ENCODE assay signal across 9 cellular contexts in genomic region chr5:73419414-73420390, GRCh38. TPM values are rescaled to one million over a fixed set of nuclear protein-coding genes. Genes with fewer than 3 reads are reported as not detected.
DNase-seq lines count a peak whose midpoint lies in the region; ATAC-seq and TF ChIP-seq lines count a peak whose summit lies in the region.
"Had no signal": no experiment of that assay in that cellular context is flagged by ENCODE, and none has a peak within 500 bp of the region (broad histone marks: within the 10 kb centered on the region; RNA-seq: fewer than 3 reads in every experiment).

No MANE protein-coding gene starts in this region.

- H3K4me3 Mint-ChIP-seq in Calu3 (ENCODE audit: low read depth, unreplicated experiment): peak overlapping the region; percentile 74
- no peak overlapping the region for H3K4me3 Mint-ChIP-seq in natural killer cell treated with Interleukin-12 subunit alpha and Interleukin-12 subunit beta and Interleukin-15 and Interleukin-18, amount 100 ng/mL, for 72 hours
- H3K4me3 Mint-ChIP-seq: natural killer cell had no signal

- H3K4me1 ChIP-seq in RWPE2 (ENCODE audit: insufficient read depth, poor library complexity, severe bottlenecking) (no peaks in the 10 kb centered on the region), trophoblast cell (ENCODE audit: control insufficient read depth in 1 of 2, insufficient read depth in 2 of 2, low read length in 2 of 2) (peaks cover 4 to 8% of the 10 kb centered on the region in 2 experiments)

- ATAC-seq in RWPE2 (ENCODE audit: low read depth): peak; percentile 21; the same call in 1 of the 3 replicates
- no peak for ATAC-seq in natural killer cell treated with Interleukin-12 subunit alpha and Interleukin-12 subunit beta and Interleukin-15 and Interleukin-18, amount 100 ng/mL, for 72 hours
- ATAC-seq: natural killer cell had no signal

- H3K9me3 Mint-ChIP-seq in Calu3 (ENCODE audit: low read depth, unreplicated experiment): no peaks in the 10 kb centered on the region
- H3K9me3 Mint-ChIP-seq in natural killer cell treated with Interleukin-12 subunit alpha and Interleukin-12 subunit beta and Interleukin-15 and Interleukin-18, amount 100 ng/mL, for 72 hours: no peaks in the 10 kb centered on the region
- H3K9me3 Mint-ChIP-seq: natural killer cell had no signal

- no peaks in the 10 kb centered on the region for H3K79me2 ChIP-seq in trophoblast cell (ENCODE audit: control insufficient read depth, insufficient read depth, low read length, poor library complexity)

- intact Hi-C loops in Calu3 (cut with micrococcal nuclease; ENCODE audit: unreplicated experiment): loop anchor here (5.0 kb wide), 1 partner anchor 373 kb away; no protein-coding TSS in a partner anchor

- no peak overlapping the region for H3K23ac ChIP-seq in trophoblast cell (ENCODE audit: low read length)

- no peak overlapping the region for H2BK120ac ChIP-seq in trophoblast cell (ENCODE audit: insufficient read depth, low read length, poor library complexity)

- DNase-seq in Calu3: no peak
- DNase-seq in RWPE2 (ENCODE audit: low spot score): no peak
- peak; percentile 69 for DNase-seq in fibroblast of the aortic adventitia (ENCODE audit: low read depth)
- DNase-seq in trophoblast cell: peak in 1 of 2 donors; percentile 4
- no peak for DNase-seq in stimulated activated CD8-positive, alpha-beta memory T cell treated with anti-CD3 and anti-CD28 coated beads, Interleukin-4, amount 100 ng/mL, for 48 hours
- no peak for DNase-seq in substantia nigra (lab: John Stamatoyannopoulos, UW)
- DNase-seq in natural killer cell treated with Interleukin-12 subunit alpha and Interleukin-12 subunit beta and Interleukin-15 and Interleukin-18, amount 100 ng/mL, for 72 hours (ENCODE audit: low spot score): no peak
- DNase-seq in activated CD8-positive, alpha-beta memory T cell treated with anti-CD3 and anti-CD28 coated beads, Interleukin-2, amount 50 U/mL, for 4 hours: no peak
- DNase-seq: natural killer cell had no signal

- H2BK12ac ChIP-seq in trophoblast cell (ENCODE audit: low read length): no peak overlapping the region

- H3K4me1 Mint-ChIP-seq in Calu3 (ENCODE audit: low read depth, unreplicated experiment): peaks cover 6% of the 10 kb centered on the region
- peaks cover 0 to 4% of the 10 kb centered on the region in 2 donors for H3K4me1 Mint-ChIP-seq in natural killer cell treated with Interleukin-12 subunit alpha and Interleukin-12 subunit beta and Interleukin-15 and Interleukin-18, amount 100 ng/mL, for 72 hours (ENCODE audit: low read depth in 2 of 2)
- H3K4me1 Mint-ChIP-seq: natural killer cell had no signal

- H4K91ac ChIP-seq in trophoblast cell (ENCODE audit: low read depth, low read length): no peak overlapping the region

- H2AK5ac ChIP-seq in trophoblast cell (ENCODE audit: low read length): no peak overlapping the region

- H3K9me3 ChIP-seq in RWPE2 (ENCODE audit: severe bottlenecking) (no peaks in the 10 kb centered on the region), trophoblast cell (ENCODE audit: insufficient read depth, low read depth, low read length) (peaks cover 4% of the 10 kb centered on the region)

- CTCF ChIA-PET in Calu3 (lab: Charles Lee): interaction anchor here (1.3 kb wide), 1 partner anchor 32 kb away, joined by 3 read pairs; no protein-coding TSS in a partner anchor

- H3K27ac ChIP-seq in RWPE2 (ENCODE audit: poor library complexity, severe bottlenecking): no peak overlapping the region
- H3K27ac ChIP-seq in trophoblast cell (ENCODE audit: low read depth, low read length): no peak overlapping the region
- no peak overlapping the region for H3K27ac ChIP-seq in substantia nigra (ENCODE audit: low read depth, low read length, poor library complexity, severe bottlenecking)

- H2BK5ac ChIP-seq in trophoblast cell (ENCODE audit: low read depth, low read length, poor library complexity): no peak overlapping the region

- no peak overlapping the region for H3K9ac ChIP-seq in trophoblast cell (ENCODE audit: low read length)

- peak overlapping the region; percentile 73 for H3K4me2 ChIP-seq in trophoblast cell (ENCODE audit: low read length)

- WGBS in trophoblast cell (ENCODE audit: extremely low coverage, insufficient coverage, insufficient read length): no CpG with 5 or more reads among the region's 81 CpGs

- H3K18ac ChIP-seq in trophoblast cell (ENCODE audit: low read length): no peak overlapping the region

- no peak overlapping the region for H3K14ac ChIP-seq in trophoblast cell (ENCODE audit: low read length)

- peaks cover 68% of the 10 kb centered on the region for H3K27me3 Mint-ChIP-seq in Calu3 (ENCODE audit: unreplicated experiment)
- peaks cover 62 to 80% of the 10 kb centered on the region in 2 donors for H3K27me3 Mint-ChIP-seq in natural killer cell treated with Interleukin-12 subunit alpha and Interleukin-12 subunit beta and Interleukin-15 and Interleukin-18, amount 100 ng/mL, for 72 hours

- H3K27me3 ChIP-seq in RWPE2 (ENCODE audit: insufficient read depth, poor library complexity, severe bottlenecking): peaks cover 7% of the 10 kb centered on the region
- H3K27me3 ChIP-seq in trophoblast cell (ENCODE audit: insufficient read depth, low read length): peaks cover 41% of the 10 kb centered on the region

- H2AFZ ChIP-seq in trophoblast cell (ENCODE audit: insufficient read depth, low read length, poor library complexity): peak overlapping the region; percentile 58

- H3K36me3 Mint-ChIP-seq in Calu3 (ENCODE audit: insufficient read depth, unreplicated experiment): no peaks in the 10 kb centered on the region
- H3K36me3 Mint-ChIP-seq in natural killer cell treated with Interleukin-12 subunit alpha and Interleukin-12 subunit beta and Interleukin-15 and Interleukin-18, amount 100 ng/mL, for 72 hours: peaks cover 6% of the 10 kb centered on the region

- H3K36me3 ChIP-seq in RWPE2 (ENCODE audit: low read depth) (no peaks in the 10 kb centered on the region), trophoblast cell (ENCODE audit: control insufficient read depth in 1 of 2, insufficient read depth in 2 of 2, low read length in 2 of 2) (no peaks in the 10 kb centered on the region)

- no peak overlapping the region for H4K12ac ChIP-seq in trophoblast cell (ENCODE audit: low read depth, low read length)

- no peaks in the 10 kb centered on the region for H3K79me1 ChIP-seq in trophoblast cell (ENCODE audit: low read length)

- no peak overlapping the region for H3K27ac Mint-ChIP-seq in Calu3 (ENCODE audit: unreplicated experiment)
- H3K27ac Mint-ChIP-seq in natural killer cell treated with Interleukin-12 subunit alpha and Interleukin-12 subunit beta and Interleukin-15 and Interleukin-18, amount 100 ng/mL, for 72 hours: no peak overlapping the region
- H3K27ac Mint-ChIP-seq: natural killer cell had no signal

- H3K4me3 ChIP-seq in RWPE2 (ENCODE audit: severe bottlenecking) (no peak overlapping the region), fibroblast of the aortic adventitia (ENCODE audit: low read depth, low read length) (peak overlapping the region; percentile 44), trophoblast cell (ENCODE audit: low read depth, low read length) (no peak overlapping the region)

- H4K8ac ChIP-seq in trophoblast cell (ENCODE audit: low read depth, low read length): no peak overlapping the region

- TF ChIP-seq CTCF in Calu3 (IDR thresholded peaks at IDR 0.05; ENCODE audit: unreplicated experiment) (no peak), RWPE2 (IDR thresholded peaks at IDR 0.05; ENCODE audit: poor library complexity, severe bottlenecking) (no peak), fibroblast of the aortic adventitia (IDR thresholded peaks at IDR 0.05; ENCODE audit: insufficient read depth, low read length) (no peak)

- BruUV-seq in Calu3 (replicated peaks; lab: Mats Ljungman, UMichigan): no TSS peak

- no peak overlapping the region for H3K4ac ChIP-seq in trophoblast cell (ENCODE audit: low read depth, low read length)

RNA-seq across cellular contexts. Expression of gene FOXD1, which starts 28.9 kb away (rescaled TPM):
- total RNA-seq in Calu3 (2022) (6.4 and 7.8 TPM in 2 replicates), fibroblast of the aortic adventitia (ENCODE audit: low replicate concordance) (0.74 and 4.2 TPM in 2 replicates)
- 0.64 and 0.81 TPM in 2 replicates for polyA plus RNA-seq in trophoblast cell (2013)
- 1 to 10 TPM; 1.5 to 2.0 TPM for total RNA-seq in natural killer cell treated with Interleukin-12 subunit alpha and Interleukin-12 subunit beta and Interleukin-15 and Interleukin-18, amount 100 ng/mL, for 72 hours
